ENCODE assay signal across 14 cellular contexts in genomic region chr6:90230547-90231240, GRCh38.
A peak's percentile ranks its signal among the peaks of the same experiment; 100 is the strongest.
DNase-seq lines count a peak whose midpoint lies in the region; ATAC-seq and TF ChIP-seq lines count a peak whose summit lies in the region.
"Had no signal": no experiment of that assay in that cellular context is flagged by ENCODE, and none has a peak within 500 bp of the region (broad histone marks: within the 10 kb centered on the region; RNA-seq: fewer than 3 reads in every experiment).

No MANE protein-coding gene starts in this region.

- H3K27ac Mint-ChIP-seq in activated CD4-positive, alpha-beta T cell treated with anti-CD3 and anti-CD28 coated beads, Interleukin-2, amount 10 ng/mL, durations not matched to agents 24 days and 14 days = peak overlapping the region; percentile 30
- peak overlapping the region; percentile 50 for H3K27ac Mint-ChIP-seq in activated B cell treated with CpG ODN at 0.5 μM for 24 hours
- H3K27ac Mint-ChIP-seq: endodermal cell, IgD-negative memory B cell, neural progenitor cell had no signal

- ATAC-seq in activated B cell treated with CpG ODN at 0.5 μM for 24 hours (ENCODE audit: low read depth) (no peak), left ventricle myocardium superior (peak; percentile 65), GM21576 (IDR thresholded peaks at IDR 0.05; ENCODE audit: unreplicated experiment) (no peak), GM19351 (IDR thresholded peaks at IDR 0.05; ENCODE audit: unreplicated experiment) (no peak)
- ATAC-seq: gastrocnemius medialis had no signal

- intact Hi-C loops in activated CD4-positive, alpha-beta T cell treated with anti-CD3 and anti-CD28 coated beads, Interleukin-2, amount 10 ng/mL, durations not matched to agents 24 days and 14 days (cut with micrococcal nuclease) = loop anchor here (5.0 kb wide), 2 partner anchors 38 to 123 kb away; no protein-coding TSS in a partner anchor
- intact Hi-C loops in activated B cell treated with CpG ODN at 0.5 μM for 24 hours (cut with micrococcal nuclease) = no loop called here
- intact Hi-C loops in left ventricle myocardium superior (cut with micrococcal nuclease) = no loop called here

- peaks cover 6% of the 10 kb centered on the region for H3K9me3 Mint-ChIP-seq in activated CD4-positive, alpha-beta T cell treated with anti-CD3 and anti-CD28 coated beads, Interleukin-2, amount 10 ng/mL, durations not matched to agents 24 days and 14 days
- no peaks in the 10 kb centered on the region for H3K9me3 Mint-ChIP-seq in activated B cell treated with CpG ODN at 0.5 μM for 24 hours
- H3K9me3 Mint-ChIP-seq: endodermal cell, neural progenitor cell had no signal

- POLR2A ChIA-PET in activated B cell treated with CpG ODN at 0.5 μM for 24 hours (lab: Charles Lee) = no interaction called here

- no peak for TF ChIP-seq CTCF in activated B cell treated with CpG ODN at 0.5 μM for 24 hours (IDR thresholded peaks at IDR 0.05)

- peak overlapping the region; percentile 56 for H3K4me3 Mint-ChIP-seq in activated CD4-positive, alpha-beta T cell treated with anti-CD3 and anti-CD28 coated beads, Interleukin-2, amount 10 ng/mL, durations not matched to agents 24 days and 14 days
- H3K4me3 Mint-ChIP-seq in activated B cell treated with CpG ODN at 0.5 μM for 24 hours = no peak overlapping the region
- H3K4me3 Mint-ChIP-seq: endodermal cell, IgD-negative memory B cell, neural progenitor cell had no signal

- peaks cover 78% of the 10 kb centered on the region for H3K4me1 Mint-ChIP-seq in activated CD4-positive, alpha-beta T cell treated with anti-CD3 and anti-CD28 coated beads, Interleukin-2, amount 10 ng/mL, durations not matched to agents 24 days and 14 days
- H3K4me1 Mint-ChIP-seq in activated B cell treated with CpG ODN at 0.5 μM for 24 hours = peaks cover 67% of the 10 kb centered on the region

- no peak for DNase-seq in activated CD4-positive, alpha-beta T cell treated with anti-CD3 and anti-CD28 coated beads, Interleukin-2, amount 10 ng/mL, durations not matched to agents 24 days and 14 days
- no peak for DNase-seq in activated CD4-positive, alpha-beta T cell treated with anti-CD3 and anti-CD28 coated beads for 48 hours
- DNase-seq in activated B cell treated with CpG ODN at 0.5 μM for 24 hours (no peak), left ventricle myocardium superior (no peak), putamen (ENCODE audit: low spot score) (peak; percentile 74), NCI-H69 (lab: John Stamatoyannopoulos, UW) (no peak)
- DNase-seq: activated CD8-positive, alpha-beta memory T cell treated with anti-CD3 and anti-CD28 coated beads, Interleukin-2, amount 50 U/mL, for 48 hours; endodermal cell; gastrocnemius medialis; NCI-H446 had no signal

- H3K27me3 Mint-ChIP-seq in activated CD4-positive, alpha-beta T cell treated with anti-CD3 and anti-CD28 coated beads, Interleukin-2, amount 10 ng/mL, durations not matched to agents 24 days and 14 days = no peaks in the 10 kb centered on the region
- no peaks in the 10 kb centered on the region for H3K27me3 Mint-ChIP-seq in activated B cell treated with CpG ODN at 0.5 μM for 24 hours
- H3K27me3 Mint-ChIP-seq: IgD-negative memory B cell had no signal

- CTCF ChIA-PET in activated B cell treated with CpG ODN at 0.5 μM for 24 hours (lab: Charles Lee) = interaction anchor here (0.8 kb wide), 1 partner anchor 42 kb away, joined by 3 read pairs; no protein-coding TSS in a partner anchor

- H3K36me3 Mint-ChIP-seq in activated CD4-positive, alpha-beta T cell treated with anti-CD3 and anti-CD28 coated beads, Interleukin-2, amount 10 ng/mL, durations not matched to agents 24 days and 14 days (ENCODE audit: low read depth) = peaks cover 44% of the 10 kb centered on the region
- peaks cover 60% of the 10 kb centered on the region for H3K36me3 Mint-ChIP-seq in activated B cell treated with CpG ODN at 0.5 μM for 24 hours (ENCODE audit: low read depth)
- H3K36me3 Mint-ChIP-seq: neural progenitor cell had no signal
